Comparison of ENCODE assay signal across 10 cellular contexts in the genomic region with DNA sequence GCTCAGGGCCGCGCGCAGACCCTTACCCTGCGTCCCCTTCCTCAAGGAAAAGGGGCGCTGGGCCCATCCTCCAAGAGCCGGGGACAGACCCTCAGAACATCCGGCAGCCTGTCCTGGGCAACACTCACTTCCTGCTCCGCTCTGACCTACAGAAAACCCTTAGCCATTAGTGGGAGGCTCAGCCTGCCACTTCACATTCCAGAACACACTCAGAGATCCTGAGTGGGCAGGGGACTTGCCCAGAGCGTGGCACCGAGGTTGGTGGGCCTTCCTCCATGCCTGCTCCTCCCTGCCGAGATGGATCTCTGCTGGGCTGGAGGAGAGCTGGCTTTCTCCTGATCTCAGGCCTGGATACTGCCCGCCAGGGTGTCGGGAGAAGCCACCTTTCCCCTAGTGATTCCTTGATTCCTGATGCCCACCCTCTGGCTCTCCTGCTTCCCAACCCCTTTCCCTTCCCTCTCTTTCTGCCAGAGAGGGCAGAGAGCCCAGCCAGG. TPM values are rescaled to one million over a fixed set of nuclear protein-coding genes. Genes with fewer than 3 reads are reported as not detected.
DNase-seq lines count a peak whose midpoint lies in the region; ATAC-seq and TF ChIP-seq lines count a peak whose summit lies in the region.
"Had no signal": no experiment of that assay in that cellular context is flagged by ENCODE, and none has a peak within 500 bp of the region (broad histone marks: within the 10 kb centered on the region; RNA-seq: fewer than 3 reads in every experiment).

No MANE protein-coding gene starts in this region.

- H3K4me1 ChIP-seq in iPS-20b (ENCODE audit: insufficient read depth, low read length) = peaks cover 4% of the 10 kb centered on the region; the same call in 1 of the 2 replicates

- no peaks in the 10 kb centered on the region for H3K27me3 Mint-ChIP-seq in activated CD8-positive, alpha-beta T cell treated with anti-CD3 and anti-CD28 coated beads for 36 hours

- H3K9ac ChIP-seq in iPS-20b (ENCODE audit: low read depth, low read length) = no peak overlapping the region

- H3K36me3 ChIP-seq in iPS-20b (ENCODE audit: insufficient read depth, low read depth, low read length) = no peaks in the 10 kb centered on the region

- peaks cover 28% of the 10 kb centered on the region for H3K27me3 ChIP-seq in iPS-20b (ENCODE audit: insufficient read depth, low read length)

- TF ChIP-seq POLR2A in GM18505 (IDR thresholded peaks at IDR 0.05; ENCODE audit: borderline replicate concordance, extremely low read depth, insufficient read depth, insufficient read length) = no peak

- intact Hi-C loops in activated CD8-positive, alpha-beta T cell treated with anti-CD3 and anti-CD28 coated beads for 36 hours (cut with micrococcal nuclease) = no loop called here

- peak; percentile 5 for ATAC-seq in activated CD8-positive, alpha-beta T cell treated with anti-CD3 and anti-CD28 coated beads for 36 hours
- peak; percentile 6 for ATAC-seq in stimulated activated effector memory CD8-positive, alpha-beta T cell treated with anti-CD3 and anti-CD28 coated beads, Interleukin-12 subunit alpha, Interleukin-12 subunit beta, amount 100 ng/mL, for 72 hours
- no peak for ATAC-seq in HG02885 (IDR thresholded peaks at IDR 0.05; ENCODE audit: poor library complexity, unreplicated experiment)
- no peak for ATAC-seq in GM18505 (IDR thresholded peaks at IDR 0.05; ENCODE audit: unreplicated experiment)
- ATAC-seq in GM19035 (IDR thresholded peaks at IDR 0.05; ENCODE audit: unreplicated experiment) = no peak
- ATAC-seq: K562 had no signal

- H3K9me3 ChIP-seq in iPS-20b (ENCODE audit: insufficient read depth, low read depth, low read length) = no peaks in the 10 kb centered on the region

- POLR2A ChIA-PET in activated CD8-positive, alpha-beta T cell treated with anti-CD3 and anti-CD28 coated beads for 36 hours (lab: Charles Lee) = interaction anchor here (0.6 to 1.4 kb wide), 2 partner anchors 16 to 25 kb away, joined by 3 to 4 read pairs; no protein-coding TSS in a partner anchor

- CTCF ChIA-PET in activated CD8-positive, alpha-beta T cell treated with anti-CD3 and anti-CD28 coated beads for 36 hours (lab: Charles Lee) = interaction anchor here (0.9 to 2.3 kb wide), 4 partner anchors 14 to 119 kb away, joined by 3 to 11 read pairs (median 4); no protein-coding TSS in a partner anchor

- H3K4me1 Mint-ChIP-seq in activated CD8-positive, alpha-beta T cell treated with anti-CD3 and anti-CD28 coated beads for 36 hours (ENCODE audit: low read depth) = peaks cover 26% of the 10 kb centered on the region
- H3K4me1 Mint-ChIP-seq in stimulated activated effector memory CD8-positive, alpha-beta T cell treated with anti-CD3 and anti-CD28 coated beads, Interleukin-12 subunit alpha, Interleukin-12 subunit beta, amount 100 ng/mL, for 72 hours = peaks cover 37% of the 10 kb centered on the region

- H3K4me3 ChIP-seq in iPS-20b (ENCODE audit: low read length) = peak overlapping the region; percentile 57; the same call in 1 of the 2 replicates
- H3K4me3 ChIP-seq: K562 had no signal

- no peak overlapping the region for H3K27ac ChIP-seq in iPS-20b (ENCODE audit: low read length)
- H3K27ac ChIP-seq: epithelial cell of prostate had no signal

- H3K27ac Mint-ChIP-seq in activated CD8-positive, alpha-beta T cell treated with anti-CD3 and anti-CD28 coated beads for 36 hours = peak overlapping the region; percentile 90
- H3K27ac Mint-ChIP-seq in stimulated activated effector memory CD8-positive, alpha-beta T cell treated with anti-CD3 and anti-CD28 coated beads, Interleukin-12 subunit alpha, Interleukin-12 subunit beta, amount 100 ng/mL, for 72 hours = peak overlapping the region; percentile 92

- TF ChIP-seq CTCF in activated CD8-positive, alpha-beta T cell treated with anti-CD3 and anti-CD28 coated beads for 36 hours (IDR thresholded peaks at IDR 0.05) = no peak

- H3K4me3 Mint-ChIP-seq in activated CD8-positive, alpha-beta T cell treated with anti-CD3 and anti-CD28 coated beads for 36 hours = peak overlapping the region; percentile 70
- peak overlapping the region; percentile 82 for H3K4me3 Mint-ChIP-seq in stimulated activated effector memory CD8-positive, alpha-beta T cell treated with anti-CD3 and anti-CD28 coated beads, Interleukin-12 subunit alpha, Interleukin-12 subunit beta, amount 100 ng/mL, for 72 hours

- DNase-seq in GM19238 (ENCODE audit: insufficient read length, low spot score) = peak; percentile 51
- DNase-seq in activated CD8-positive, alpha-beta T cell treated with anti-CD3 and anti-CD28 coated beads for 36 hours = peak; percentile 31
- no peak for DNase-seq in stimulated activated effector memory CD8-positive, alpha-beta T cell treated with anti-CD3 and anti-CD28 coated beads, Interleukin-12 subunit alpha, Interleukin-12 subunit beta, amount 100 ng/mL, for 72 hours (ENCODE audit: low spot score in 2 of 2)
- DNase-seq in amygdala (lab: John Stamatoyannopoulos, UW) = no peak

- no peaks in the 10 kb centered on the region for H3K36me3 Mint-ChIP-seq in activated CD8-positive, alpha-beta T cell treated with anti-CD3 and anti-CD28 coated beads for 36 hours (ENCODE audit: low read depth)
- peaks cover 6% of the 10 kb centered on the region for H3K36me3 Mint-ChIP-seq in stimulated activated effector memory CD8-positive, alpha-beta T cell treated with anti-CD3 and anti-CD28 coated beads, Interleukin-12 subunit alpha, Interleukin-12 subunit beta, amount 100 ng/mL, for 72 hours

- H3K9me3 Mint-ChIP-seq in activated CD8-positive, alpha-beta T cell treated with anti-CD3 and anti-CD28 coated beads for 36 hours = no peaks in the 10 kb centered on the region
- H3K9me3 Mint-ChIP-seq in stimulated activated effector memory CD8-positive, alpha-beta T cell treated with anti-CD3 and anti-CD28 coated beads, Interleukin-12 subunit alpha, Interleukin-12 subunit beta, amount 100 ng/mL, for 72 hours = no peaks in the 10 kb centered on the region

RNA-seq across cellular contexts. Expression of gene SCARF1, which starts 1.5 kb away (rescaled TPM):
- 1 to 10 TPM; 3.2 to 4.1 TPM for total RNA-seq in activated CD8-positive, alpha-beta T cell treated with anti-CD3 and anti-CD28 coated beads for 36 hours

RNA-seq across cellular contexts. Expression of gene RILP, which starts 5.6 kb away (rescaled TPM):
- 1 to 10 TPM; 5.3 to 6.1 TPM for total RNA-seq in activated CD8-positive, alpha-beta T cell treated with anti-CD3 and anti-CD28 coated beads for 36 hours

RNA-seq across cellular contexts. Expression of gene SLC43A2, which starts 15.4 kb away (rescaled TPM):
- 1 to 10 TPM; 5.6 to 5.7 TPM for total RNA-seq in activated CD8-positive, alpha-beta T cell treated with anti-CD3 and anti-CD28 coated beads for 36 hours

RNA-seq across cellular contexts. Expression of gene PRPF8, which starts 40.6 kb away (rescaled TPM):
- 100 to 1,000 TPM; 370 to 428 TPM for total RNA-seq in activated CD8-positive, alpha-beta T cell treated with anti-CD3 and anti-CD28 coated beads for 36 hours

Comparison
In these comparisons a context has a peak if more than half of its experiments do, and no peak if none do; other contexts are left out.
1. DNase-seq: peak in GM19238 (single experiment) and activated CD8-positive, alpha-beta T cell treated with anti-CD3 and anti-CD28 coated beads for 36 hours (single experiment); none in stimulated activated effector memory CD8-positive, alpha-beta T cell treated with anti-CD3 and anti-CD28 coated beads, Interleukin-12 subunit alpha, Interleukin-12 subunit beta, amount 100 ng/mL, for 72 hours (0 of 2) and amygdala (0 of 56).
2. ATAC-seq: peak in activated CD8-positive, alpha-beta T cell treated with anti-CD3 and anti-CD28 coated beads for 36 hours (single experiment) and stimulated activated effector memory CD8-positive, alpha-beta T cell treated with anti-CD3 and anti-CD28 coated beads, Interleukin-12 subunit alpha, Interleukin-12 subunit beta, amount 100 ng/mL, for 72 hours (single experiment); none in HG02885 (single experiment), GM18505 (single experiment) and GM19035 (single experiment).